9 cellular contexts compared by ENCODE assay signal in genomic region chr7:47580811-47581331, GRCh38. TPM values are rescaled to one million over a fixed set of nuclear protein-coding genes. Genes with fewer than 3 reads are reported as not detected.
A peak's percentile ranks its signal among the peaks of the same experiment; 100 is the strongest.
DNase-seq lines count a peak whose midpoint lies in the region; ATAC-seq and TF ChIP-seq lines count a peak whose summit lies in the region.
"Had no signal": no experiment of that assay in that cellular context is flagged by ENCODE, and none has a peak within 500 bp of the region (broad histone marks: within the 10 kb centered on the region; RNA-seq: fewer than 3 reads in every experiment).

No MANE protein-coding gene starts in this region.

- no peaks in the 10 kb centered on the region for H4K20me1 ChIP-seq in SK-N-SH (ENCODE audit: insufficient read depth)

- POLR2A ChIA-PET in SK-N-SH (lab: Yijun Ruan, JAX), result no interaction called here

- H3K4me1 ChIP-seq in HAP-1 (peaks cover 34% of the 10 kb centered on the region), SK-N-SH (ENCODE audit: control insufficient read depth in 1 of 2, insufficient read depth in 2 of 2, low read depth in 1 of 2, low read length in 1 of 2) (peaks cover 6 to 27% of the 10 kb centered on the region in 2 experiments; a peak in 3 of 4 replicates), right atrium auricular region (peaks cover 0 to 80% of the 10 kb centered on the region in 2 donors), gastrocnemius medialis (peaks cover 31 to 38% of the 10 kb centered on the region in 2 donors)

- TF ChIP-seq EP300 in SK-N-SH (IDR thresholded peaks at IDR 0.05; ENCODE audit: borderline replicate concordance in 1 of 2, low read depth in 1 of 2, low read length in 1 of 2), result no peak

- H3K79me2 ChIP-seq in SK-N-SH (ENCODE audit: insufficient read depth), result peaks cover 60% of the 10 kb centered on the region

- in situ Hi-C loops in HAP-1 (cut with MboI; ENCODE audit: low sequenced_read_pairs), result no loop called here
- in situ Hi-C loops in gastrocnemius medialis (cut with MboI; ENCODE audit: low sequenced_read_pairs in 4 of 4), result loop anchor here in 3 of 4 donors (25.0 kb wide), 2 partner anchors 144 to 231 kb away; no protein-coding TSS in a partner anchor

- H3K9me2 ChIP-seq in SK-N-SH, result no peaks in the 10 kb centered on the region

- TF ChIP-seq POLR2A in gastrocnemius medialis (IDR thresholded peaks at IDR 0.05), result no peak

- peak overlapping the region; percentile 91 for H3K4me2 ChIP-seq in SK-N-SH

- TF ChIP-seq CTCF in SK-N-SH (IDR thresholded peaks at IDR 0.05) (peak; percentile 39), right atrium auricular region (IDR thresholded peaks at IDR 0.05) (peak in 1 of 2 donors; percentile 11), gastrocnemius medialis (IDR thresholded peaks at IDR 0.05 in 4 of 5, conservative IDR thresholded peaks at IDR 0.05 in 1 of 5) (no peak)

- intact Hi-C loops in gastrocnemius medialis (cut with DNase I; ENCODE audit: low total_unique reads), result loop anchor here (5.0 to 10.0 kb wide), 4 partner anchors 44 to 234 kb away; no protein-coding TSS in a partner anchor

- H3K27ac ChIP-seq in SK-N-SH (ENCODE audit: low read depth in 2 of 2, low read length in 1 of 2) (peak overlapping the region; percentile 66 to 77), right atrium auricular region (peak overlapping the region; percentile 82 to 85), gastrocnemius medialis (peak overlapping the region; percentile 5 to 76 (median 68))

- CTCF ChIA-PET in SK-N-SH (lab: Yijun Ruan, JAX), result interaction anchor here (0.9 to 1.0 kb wide), 2 partner anchors 9 to 46 kb away, joined by 4 read pairs; no protein-coding TSS in a partner anchor

- no peak overlapping the region for H2AFZ ChIP-seq in SK-N-SH (ENCODE audit: low read depth)

- no peak for TF ChIP-seq RAD21 in SK-N-SH (IDR thresholded peaks at IDR 0.05; ENCODE audit: low read length)

- ATAC-seq in gastrocnemius medialis (no peak), GM21723 (IDR thresholded peaks at IDR 0.05; ENCODE audit: unreplicated experiment) (no peak)
- ATAC-seq: activated CD4-positive, alpha-beta T cell treated with anti-CD3 and anti-CD28 coated beads for 36 hours had no signal

- 27% methylated on average over 15 of the region's 15 CpGs for WGBS in SK-N-SH (ENCODE audit: low lambda C conversion rate)

- peak; percentile 71 to 72 for DNase-seq in HAP-1 (ENCODE audit: low spot score in 2 of 2)
- DNase-seq in SK-N-SH, result no peak
- no peak for DNase-seq in right atrium auricular region (ENCODE audit: low spot score)
- no peak for DNase-seq in gastrocnemius medialis
- no peak for DNase-seq in mesenteric fat pad (ENCODE audit: low spot score)
- DNase-seq in NCI-H2029 treated with DMSO at 0.1 percent for 48 hours (lab: John Stamatoyannopoulos, UW), result no peak
- DNase-seq in T-helper 9 cell, result no peak
- DNase-seq: activated CD4-positive, alpha-beta T cell treated with anti-CD3 and anti-CD28 coated beads for 36 hours had no signal

- H3K27me3 ChIP-seq in HAP-1 (ENCODE audit: low read depth) (no peaks in the 10 kb centered on the region), SK-N-SH (ENCODE audit: insufficient read depth) (no peaks in the 10 kb centered on the region), right atrium auricular region (no peaks in the 10 kb centered on the region), gastrocnemius medialis (peaks cover 0 to 3% (median 0%) of the 10 kb centered on the region in 3 donors)

- H3K9me3 ChIP-seq in HAP-1 (no peaks in the 10 kb centered on the region), SK-N-SH (no peaks in the 10 kb centered on the region), right atrium auricular region (no peaks in the 10 kb centered on the region), gastrocnemius medialis (no peaks in the 10 kb centered on the region)

- H3K9ac ChIP-seq in SK-N-SH, result peak overlapping the region; percentile 98

- H3K36me3 ChIP-seq in HAP-1 (replicated peaks), result peaks cover 13% of the 10 kb centered on the region
- peaks cover 10 to 22% of the 10 kb centered on the region in 2 experiments for H3K36me3 ChIP-seq in SK-N-SH (replicated peaks in 1 of 2; ENCODE audit: control insufficient read depth in 1 of 2, insufficient read depth in 2 of 2, low read length in 1 of 2)
- H3K36me3 ChIP-seq in right atrium auricular region, result no peaks in the 10 kb centered on the region
- H3K36me3 ChIP-seq in gastrocnemius medialis, result no peaks in the 10 kb centered on the region

- H3K4me3 ChIP-seq in HAP-1, result peak overlapping the region; percentile 92
- H3K4me3 ChIP-seq in SK-N-SH (ENCODE audit: low read depth in 2 of 2, low read length in 1 of 2), result peak overlapping the region; percentile 78 to 88
- H3K4me3 ChIP-seq in right atrium auricular region, result peak overlapping the region; percentile 78 to 80
- H3K4me3 ChIP-seq in gastrocnemius medialis, result peak overlapping the region; percentile 70 to 84 (median 74)

- peaks cover 3% of the 10 kb centered on the region for H3F3A ChIP-seq in SK-N-SH (replicated peaks; ENCODE audit: insufficient read depth)

TF ChIP-seq in SK-N-SH, 30 proteins besides CTCF, POLR2A, EP300 and RAD21:
- TF ChIP-seq ZBTB33 (IDR thresholded peaks at IDR 0.05; ENCODE audit: borderline replicate concordance, low read depth) (no peak), SIN3A (IDR thresholded peaks at IDR 0.05; ENCODE audit: borderline replicate concordance, low read depth, low read length) (peak; percentile 66; the same call in 1 of the 2 replicates)

RNA-seq across cellular contexts. Expression of gene TNS3, which starts 1.0 kb away (rescaled TPM):
- polyA plus RNA-seq in SK-N-SH (2012; rRNA removed), result 68.8 and 72.3 TPM in 2 replicates
- polyA plus RNA-seq in SK-N-SH (2012; cell fraction: cytosol; rRNA removed), result 48.8 and 60.8 TPM in 2 replicates
- polyA plus RNA-seq in SK-N-SH (2012; cell fraction: nucleus; rRNA removed), result 141 and 170 TPM in 2 replicates
- total RNA-seq in right atrium auricular region, result 10 to 100 TPM; 39.7 to 44.4 TPM
- 10 to 100 TPM; 39.4 to 64.3 (median 50.5) TPM for total RNA-seq in gastrocnemius medialis
- total RNA-seq in mesenteric fat pad, result 152 TPM

Comparison
In these comparisons a context has a peak if more than half of its experiments do, and no peak if none do; other contexts are left out.
1. DNase-seq: peak in HAP-1 (2 of 2); none in SK-N-SH (single experiment), right atrium auricular region (single experiment), gastrocnemius medialis (0 of 2), mesenteric fat pad (single experiment), NCI-H2029 treated with DMSO at 0.1 percent for 48 hours (single experiment) and T-helper 9 cell (single experiment).
2. Peak in every context shown above with its lines, with median percentiles within 50 percentile points of each other: H3K4me3 ChIP-seq and H3K27ac ChIP-seq.